In genomic region chr12:50132505-50133135, GRCh38 we compare ENCODE assay signal across 8 cellular contexts. TPM values are rescaled to one million over a fixed set of nuclear protein-coding genes. Genes with fewer than 3 reads are reported as not detected.
DNase-seq lines count a peak whose midpoint lies in the region; ATAC-seq and TF ChIP-seq lines count a peak whose summit lies in the region.

No MANE protein-coding gene starts in this region.

- H3K36me3 Mint-ChIP-seq in natural killer cell, result peaks cover 5% of the 10 kb centered on the region
- peaks cover 24% of the 10 kb centered on the region for H3K36me3 Mint-ChIP-seq in natural killer cell treated with Interleukin-12 subunit alpha and Interleukin-12 subunit beta and Interleukin-15 and Interleukin-18, amount 100 ng/mL, for 72 hours

- H3K4me3 Mint-ChIP-seq in natural killer cell, result no peak overlapping the region
- no peak overlapping the region for H3K4me3 Mint-ChIP-seq in natural killer cell treated with Interleukin-12 subunit alpha and Interleukin-12 subunit beta and Interleukin-15 and Interleukin-18, amount 100 ng/mL, for 72 hours

- peak; percentile 68 for TF ChIP-seq CTCF in natural killer cell (IDR thresholded peaks at IDR 0.05)

- ATAC-seq in natural killer cell, result peak in 1 of 3 donors; percentile 70
- no peak for ATAC-seq in natural killer cell treated with Interleukin-12 subunit alpha and Interleukin-12 subunit beta and Interleukin-15 and Interleukin-18, amount 100 ng/mL, for 72 hours
- no peak for ATAC-seq in GM21447 (IDR thresholded peaks at IDR 0.05; ENCODE audit: unreplicated experiment)
- ATAC-seq in HG02571 (IDR thresholded peaks at IDR 0.05; ENCODE audit: unreplicated experiment), result no peak

- H3K4me1 Mint-ChIP-seq in natural killer cell, result peaks cover 5 to 9% of the 10 kb centered on the region in 2 donors
- peaks cover 9 to 22% of the 10 kb centered on the region in 2 donors for H3K4me1 Mint-ChIP-seq in natural killer cell treated with Interleukin-12 subunit alpha and Interleukin-12 subunit beta and Interleukin-15 and Interleukin-18, amount 100 ng/mL, for 72 hours (ENCODE audit: low read depth in 2 of 2)

- intact Hi-C loops in natural killer cell (cut with micrococcal nuclease), result loop anchor here (1.0 kb wide), 1 partner anchor 43 kb away; no protein-coding TSS in a partner anchor

- H3K27ac Mint-ChIP-seq in natural killer cell, result peak overlapping the region; percentile 63 to 74
- H3K27ac Mint-ChIP-seq in natural killer cell treated with Interleukin-12 subunit alpha and Interleukin-12 subunit beta and Interleukin-15 and Interleukin-18, amount 100 ng/mL, for 72 hours, result peak overlapping the region in 1 of 2 donors; percentile 32

- H3K27me3 Mint-ChIP-seq in natural killer cell (ENCODE audit: low read depth in 2 of 2), result no peaks in the 10 kb centered on the region
- H3K27me3 Mint-ChIP-seq in natural killer cell treated with Interleukin-12 subunit alpha and Interleukin-12 subunit beta and Interleukin-15 and Interleukin-18, amount 100 ng/mL, for 72 hours, result no peaks in the 10 kb centered on the region

- DNase-seq in natural killer cell (no peak), RKO (ENCODE audit: low spot score) (peak; percentile 66), epidermal melanocyte (ENCODE audit: insufficient read length, low spot score) (peak; percentile 33), retina (peak; percentile 26)
- DNase-seq in natural killer cell treated with Interleukin-12 subunit alpha and Interleukin-12 subunit beta and Interleukin-15 and Interleukin-18, amount 100 ng/mL, for 72 hours (ENCODE audit: low spot score), result no peak
- DNase-seq in stimulated activated CD4-positive, alpha-beta T cell treated with anti-CD3 and anti-CD28 coated beads, Interleukin-12 subunit alpha, Interleukin-12 subunit beta, amount 100 ng/mL, for 4 hours, result no peak

- H3K9me3 Mint-ChIP-seq in natural killer cell, result no peaks in the 10 kb centered on the region
- H3K9me3 Mint-ChIP-seq in natural killer cell treated with Interleukin-12 subunit alpha and Interleukin-12 subunit beta and Interleukin-15 and Interleukin-18, amount 100 ng/mL, for 72 hours, result no peaks in the 10 kb centered on the region

RNA-seq across cellular contexts. Expression of gene COX14, which starts 20.6 kb away (rescaled TPM):
- total RNA-seq in natural killer cell, result 10 to 100 TPM; 32.8 to 42.6 (median 36.7) TPM
- 10 to 100 TPM; 39.9 to 51.2 TPM for total RNA-seq in natural killer cell treated with Interleukin-12 subunit alpha and Interleukin-12 subunit beta and Interleukin-15 and Interleukin-18, amount 100 ng/mL, for 72 hours

RNA-seq across cellular contexts. Expression of gene GPD1, which starts 28.8 kb away (rescaled TPM):
- total RNA-seq in natural killer cell, result under 1 TPM in 1 of 3 donors, not detected in 2; 0.65 TPM
- under 1 TPM; 0.36 TPM for total RNA-seq in natural killer cell treated with Interleukin-12 subunit alpha and Interleukin-12 subunit beta and Interleukin-15 and Interleukin-18, amount 100 ng/mL, for 72 hours

RNA-seq across cellular contexts. Expression of gene CERS5, which starts 34.5 kb away (rescaled TPM):
- total RNA-seq in natural killer cell, result 10 to 100 TPM; 69.9 to 81.2 (median 75.8) TPM
- 100 to 1,000 TPM in 1 of 2 donors, 10 to 100 TPM in 1; 72.1 to 115 TPM for total RNA-seq in natural killer cell treated with Interleukin-12 subunit alpha and Interleukin-12 subunit beta and Interleukin-15 and Interleukin-18, amount 100 ng/mL, for 72 hours

RNA-seq across cellular contexts. Expression of gene SMARCD1, which starts 47.5 kb away (rescaled TPM):
- 10 to 100 TPM; 81.3 to 97.0 (median 88.6) TPM for total RNA-seq in natural killer cell
- 100 to 1,000 TPM in 1 of 2 donors, 10 to 100 TPM in 1; 69.5 to 112 TPM for total RNA-seq in natural killer cell treated with Interleukin-12 subunit alpha and Interleukin-12 subunit beta and Interleukin-15 and Interleukin-18, amount 100 ng/mL, for 72 hours

Comparison
In these comparisons a context has a peak if more than half of its experiments do, and no peak if none do; other contexts are left out.
1. DNase-seq: peak in RKO (single experiment), epidermal melanocyte (single experiment) and retina (single experiment); none in natural killer cell (single experiment), natural killer cell treated with Interleukin-12 subunit alpha and Interleukin-12 subunit beta and Interleukin-15 and Interleukin-18, amount 100 ng/mL, for 72 hours (single experiment) and stimulated activated CD4-positive, alpha-beta T cell treated with anti-CD3 and anti-CD28 coated beads, Interleukin-12 subunit alpha, Interleukin-12 subunit beta, amount 100 ng/mL, for 4 hours (single experiment).